ENCODE assay signal across 1 cellular context in genomic region chr14:91980157-91980556, GRCh38.
TF ChIP-seq lines count a peak whose summit lies in the region.

No MANE protein-coding gene starts in this region.

TF ChIP-seq in GM12878, 131 proteins besides CTCF, POLR2A, EP300 and RAD21 (continued from another document):
- TF ChIP-seq RAD51 (IDR thresholded peaks at IDR 0.05) (peak; percentile 18; the same call in 1 of the 2 replicates), JUNB (IDR thresholded peaks at IDR 0.05) (peak; percentile 99), ZBED1 (IDR thresholded peaks at IDR 0.05; ENCODE audit: borderline replicate concordance) (peak; percentile 37; the same call in 1 of the 2 replicates), PML (IDR thresholded peaks at IDR 0.05; ENCODE audit: low read length) (no peak), SPI1 (IDR thresholded peaks at IDR 0.05; ENCODE audit: borderline replicate concordance, insufficient read depth, low read depth, low read length) (peak; percentile 64; the same call in 1 of the 2 replicates), MYB (IDR thresholded peaks at IDR 0.05; ENCODE audit: borderline replicate concordance, low read depth, low read length) (no peak), ZBTB11 (CRISPR knock-in tag; IDR thresholded peaks at IDR 0.05) (no peak), CHD1 (IDR thresholded peaks at IDR 0.05; ENCODE audit: low read depth, low read length) (no peak), CBFB (IDR thresholded peaks at IDR 0.05; ENCODE audit: low read depth) (no peak), TBL1XR1 (IDR thresholded peaks at IDR 0.05; ENCODE audit: low read depth, low read length) (no peak), BCL11A (IDR thresholded peaks at IDR 0.05; ENCODE audit: low read depth, low read length) (peak; percentile 83; the same call in 1 of the 2 replicates), NFIC (IDR thresholded peaks at IDR 0.05; ENCODE audit: low read depth, low read length) (peak; percentile 86; the same call in 1 of the 2 replicates), NR2C2 (IDR thresholded peaks at IDR 0.05; ENCODE audit: borderline replicate concordance, control insufficient read depth, insufficient read length, low read depth) (no peak), JUND (IDR thresholded peaks at IDR 0.05; ENCODE audit: low read depth, low read length) (no peak), ATF7 (IDR thresholded peaks at IDR 0.05; ENCODE audit: low read depth) (0 out of 2 replicates have a peak, but pooled peaks have one; percentile 28), IRF4 (IDR thresholded peaks at IDR 0.05; ENCODE audit: low read depth, low read length) (peak; percentile 76; the same call in 1 of the 2 replicates), CREM (IDR thresholded peaks at IDR 0.05; ENCODE audit: low read depth) (peak; percentile 72; the same call in 1 of the 2 replicates), GABPA (IDR thresholded peaks at IDR 0.05; ENCODE audit: low read depth) (peak; percentile 42; the same call in 1 of the 2 replicates), REST (IDR thresholded peaks at IDR 0.05; ENCODE audit: low read depth, low read length) (no peak), POLR2AphosphoS2 (IDR thresholded peaks at IDR 0.05; ENCODE audit: low read depth, low read length) (no peak), ATF2 (IDR thresholded peaks at IDR 0.05; ENCODE audit: low read length) (peak; percentile 68), EED (IDR thresholded peaks at IDR 0.05; ENCODE audit: low read depth) (peak; percentile 27; the same call in 1 of the 2 replicates), ASH2L (IDR thresholded peaks at IDR 0.05; ENCODE audit: borderline replicate concordance, low read depth) (no peak), MTA3 (IDR thresholded peaks at IDR 0.05; ENCODE audit: borderline replicate concordance, low read length) (no peak), NFYA (IDR thresholded peaks at IDR 0.05; ENCODE audit: borderline replicate concordance, low read depth, low read length) (no peak), ZBTB40 (IDR thresholded peaks at IDR 0.05; ENCODE audit: borderline replicate concordance) (no peak), MTA2 (IDR thresholded peaks at IDR 0.05; ENCODE audit: low read depth) (peak; percentile 29; the same call in 1 of the 2 replicates), ZNF687 (IDR thresholded peaks at IDR 0.05) (no peak), BHLHE40 (IDR thresholded peaks at IDR 0.05; ENCODE audit: borderline replicate concordance in 1 of 2, low read depth in 2 of 2, low read length in 1 of 2) (peak; percentile 64 to 68; a peak in 2 of 4 replicates), MAX (IDR thresholded peaks at IDR 0.05; ENCODE audit: low read depth, low read length) (no peak), TCF7 (IDR thresholded peaks at IDR 0.05; ENCODE audit: borderline replicate concordance) (peak; percentile 48; the same call in 1 of the 2 replicates)
